In genomic region chr2:30351087-30351486, GRCh38 we compare ENCODE assay signal across 21 cellular contexts.
DNase-seq lines count a peak whose midpoint lies in the region; ATAC-seq, FAIRE-seq and TF ChIP-seq lines count a peak whose summit lies in the region.
"Had no signal": no experiment of that assay in that cellular context is flagged by ENCODE, and none has a peak within 500 bp of the region (broad histone marks: within the 10 kb centered on the region; RNA-seq: fewer than 3 reads in every experiment).

No MANE protein-coding gene starts in this region.

- no peaks in the 10 kb centered on the region for H3F3A ChIP-seq in SK-N-SH (replicated peaks; ENCODE audit: insufficient read depth)

- TF ChIP-seq EP300 in Ishikawa (IDR thresholded peaks at IDR 0.05; ENCODE audit: borderline replicate concordance) (no peak), SK-N-SH (IDR thresholded peaks at IDR 0.05; ENCODE audit: borderline replicate concordance in 1 of 2, low read depth in 1 of 2, low read length in 1 of 2) (no peak)

- H3K4me2 ChIP-seq in endothelial cell of umbilical vein (ENCODE audit: insufficient read depth, low read length) (no peak overlapping the region), SK-N-SH (no peak overlapping the region)
- H3K4me2 ChIP-seq: BLaER1 treated with 17β-estradiol and CSF1 and Interleukin-3, amounts not matched to agents 10 nM and 100 nM had no signal

- BruUV-seq in endothelial cell of umbilical vein (replicated peaks; lab: Mats Ljungman, UMichigan), result no TSS peak

- H3K79me2 ChIP-seq in endothelial cell of umbilical vein (ENCODE audit: control insufficient read depth, insufficient read depth, low read length) (no peaks in the 10 kb centered on the region), SK-N-SH (ENCODE audit: insufficient read depth) (no peaks in the 10 kb centered on the region)

- intact Hi-C loops in endothelial cell of umbilical vein (cut with micrococcal nuclease), result no loop called here
- intact Hi-C loops in right cardiac atrium (cut with DNase I), result loop anchor here in 2 of 4 donors (5.0 to 10.0 kb wide), 2 partner anchors 114 to 354 kb away; no protein-coding TSS in a partner anchor

- H3K36me3 ChIP-seq in endothelial cell of umbilical vein (ENCODE audit: control insufficient read depth in 2 of 2, extremely low read depth in 1 of 2, insufficient read depth in 2 of 2, low read length in 2 of 2), result no peaks in the 10 kb centered on the region
- no peaks in the 10 kb centered on the region for H3K36me3 ChIP-seq in SK-N-SH (replicated peaks in 1 of 2; ENCODE audit: control insufficient read depth in 1 of 2, insufficient read depth in 2 of 2, low read length in 1 of 2)
- H3K36me3 ChIP-seq: BLaER1 treated with 17β-estradiol and CSF1 and Interleukin-3, amounts not matched to agents 10 nM and 100 nM; HAP-1 had no signal

- no peak for TF ChIP-seq CTCF in endothelial cell of umbilical vein (IDR thresholded peaks at IDR 0.05; ENCODE audit: extremely low read depth in 1 of 2, insufficient read depth in 1 of 2, low read depth in 1 of 2, low read length in 2 of 2)
- TF ChIP-seq CTCF in nephron (IDR thresholded peaks at IDR 0.05; ENCODE audit: unreplicated experiment in 3 of 3), result no peak
- TF ChIP-seq CTCF in SK-N-SH (IDR thresholded peaks at IDR 0.05), result no peak
- no peak for TF ChIP-seq CTCF in D721Med (IDR thresholded peaks at IDR 0.05; ENCODE audit: insufficient read depth, missing control alignments)

- ATAC-seq in right cardiac atrium, result peak; percentile 72 to 74
- ATAC-seq: PC-3 had no signal

- no peaks in the 10 kb centered on the region for H3K36me3 Mint-ChIP-seq in nephron (ENCODE audit: low read depth)

- H3K4me1 ChIP-seq in endothelial cell of umbilical vein (ENCODE audit: control insufficient read depth, extremely low read depth, insufficient read depth, low read length), result peaks cover 5% of the 10 kb centered on the region
- H3K4me1 ChIP-seq in right cardiac atrium (ENCODE audit: control insufficient read depth, insufficient read depth, low read length), result peaks cover 19% of the 10 kb centered on the region
- H3K4me1 ChIP-seq in SK-N-SH (ENCODE audit: control insufficient read depth in 1 of 2, insufficient read depth in 2 of 2, low read depth in 1 of 2, low read length in 1 of 2), result no peaks in the 10 kb centered on the region
- H3K4me1 ChIP-seq: HAP-1 had no signal

- H3K9me3 Mint-ChIP-seq in nephron, result no peaks in the 10 kb centered on the region
- H3K9me3 Mint-ChIP-seq: CD8-positive, alpha-beta memory T cell had no signal

- H3K27me3 Mint-ChIP-seq in nephron (ENCODE audit: low read depth), result peaks cover 3% of the 10 kb centered on the region
- H3K27me3 Mint-ChIP-seq: CD8-positive, alpha-beta memory T cell had no signal

- dilution Hi-C loops in endothelial cell of umbilical vein (cut with MboI; ENCODE audit: extremely low pct_ligation_motif_present, low sequenced_read_pairs), result no loop called here

- H3K9me1 ChIP-seq in endothelial cell of umbilical vein (replicated peaks; ENCODE audit: control insufficient read depth, extremely low read depth, insufficient read depth, low read length), result no peaks in the 10 kb centered on the region

- H3K27me3 ChIP-seq in endothelial cell of umbilical vein (ENCODE audit: control insufficient read depth in 2 of 2, insufficient read depth in 2 of 2, low read length in 2 of 2) (no peaks in the 10 kb centered on the region), right cardiac atrium (ENCODE audit: control insufficient read depth, insufficient read depth) (no peaks in the 10 kb centered on the region), SK-N-SH (ENCODE audit: insufficient read depth) (no peaks in the 10 kb centered on the region)
- H3K27me3 ChIP-seq: BLaER1 treated with 17β-estradiol and CSF1 and Interleukin-3, amounts not matched to agents 10 nM and 100 nM had no signal

- TF ChIP-seq RAD21 in Ishikawa (IDR thresholded peaks at IDR 0.05; ENCODE audit: low read depth) (no peak), SK-N-SH (IDR thresholded peaks at IDR 0.05; ENCODE audit: low read length) (no peak)

- POLR2A ChIA-PET in endothelial cell of umbilical vein (lab: Charles Lee), result no interaction called here
- POLR2A ChIA-PET in SK-N-SH (lab: Yijun Ruan, JAX), result interaction anchor here (1.1 kb wide), 1 partner anchor 52 kb away, joined by 3 read pairs; no protein-coding TSS in a partner anchor

- H3K9me3 ChIP-seq in endothelial cell of umbilical vein (replicated peaks; ENCODE audit: control insufficient read depth, insufficient read depth, low read length) (no peaks in the 10 kb centered on the region), right cardiac atrium (ENCODE audit: control insufficient read depth, low read length) (no peaks in the 10 kb centered on the region), SK-N-SH (no peaks in the 10 kb centered on the region)
- H3K9me3 ChIP-seq: BLaER1 treated with 17β-estradiol and CSF1 and Interleukin-3, amounts not matched to agents 10 nM and 100 nM; HAP-1 had no signal

- 12% methylated on average over 9 of the region's 9 CpGs for WGBS in right cardiac atrium
- WGBS in SK-N-SH (ENCODE audit: low lambda C conversion rate), result 75% methylated on average over 9 of the region's 9 CpGs

- H3K4me3 ChIP-seq in endothelial cell of umbilical vein (replicated peaks in 1 of 3; ENCODE audit: insufficient read depth in 1 of 3, low read depth in 1 of 3, low read length in 3 of 3), result no peak overlapping the region
- H3K4me3 ChIP-seq in right cardiac atrium (ENCODE audit: low read length), result no peak overlapping the region
- H3K4me3 ChIP-seq in SK-N-SH (ENCODE audit: low read depth in 2 of 2, low read length in 1 of 2), result no peak overlapping the region
- H3K4me3 ChIP-seq: BLaER1 treated with 17β-estradiol and CSF1 and Interleukin-3, amounts not matched to agents 10 nM and 100 nM; HAP-1 had no signal

- H3K4me3 Mint-ChIP-seq in nephron, result no peak overlapping the region
- H3K4me3 Mint-ChIP-seq: CD8-positive, alpha-beta memory T cell had no signal

- no peak for DNase-seq in endothelial cell of umbilical vein (ENCODE audit: low read depth, low spot score)
- DNase-seq in right cardiac atrium, result peak; percentile 57 to 91 (median 90)
- DNase-seq in SK-N-SH, result no peak
- no peak for DNase-seq in stimulated activated naive CD4-positive, alpha-beta T cell (lab: John Stamatoyannopoulos, UW)
- no peak for DNase-seq in NCI-H1436 treated with DMSO at 0.1 percent for 48 hours (lab: John Stamatoyannopoulos, UW)
- no peak for DNase-seq in D721Med (ENCODE audit: insufficient read length, low spot score)
- DNase-seq: CD8-positive, alpha-beta memory T cell; DND-41; Karpas-422; MM.1S; NCI-H1105 treated with DMSO at 0.1 percent for 48 hours; NCI-H187; NCI-H446; PC-3 had no signal

- CTCF ChIA-PET in endothelial cell of umbilical vein (lab: Charles Lee) (no interaction called here), SK-N-SH (lab: Yijun Ruan, JAX) (interaction anchor here (1.0 to 1.4 kb wide), 4 partner anchors 15 to 361 kb away, joined by 3 to 5 read pairs (median 3); no protein-coding TSS in a partner anchor)

- no peak overlapping the region for H2AFZ ChIP-seq in endothelial cell of umbilical vein (ENCODE audit: low read depth, low read length)
- no peak overlapping the region for H2AFZ ChIP-seq in SK-N-SH (ENCODE audit: low read depth)

- H3K9me2 ChIP-seq in SK-N-SH, result no peaks in the 10 kb centered on the region

- no peak overlapping the region for H3K9ac ChIP-seq in endothelial cell of umbilical vein (replicated peaks; ENCODE audit: extremely low read depth, insufficient read depth, low read length)
- H3K9ac ChIP-seq in SK-N-SH, result no peak overlapping the region
- H3K9ac ChIP-seq: BLaER1 treated with 17β-estradiol and CSF1 and Interleukin-3, amounts not matched to agents 10 nM and 100 nM had no signal

- peak overlapping the region; percentile 31 to 71 (median 53) for H3K27ac Mint-ChIP-seq in nephron
- H3K27ac Mint-ChIP-seq: CD8-positive, alpha-beta memory T cell had no signal

- no peak for TF ChIP-seq POLR2A in endothelial cell of umbilical vein (IDR thresholded peaks at IDR 0.05; ENCODE audit: low read depth, low read length)

- peaks cover 17% of the 10 kb centered on the region for H3K4me1 Mint-ChIP-seq in nephron

- H4K20me1 ChIP-seq in endothelial cell of umbilical vein (replicated peaks; ENCODE audit: control insufficient read depth, extremely low read depth, insufficient read depth, low read length) (no peaks in the 10 kb centered on the region), SK-N-SH (ENCODE audit: insufficient read depth) (no peaks in the 10 kb centered on the region)
- H4K20me1 ChIP-seq: BLaER1 treated with 17β-estradiol and CSF1 and Interleukin-3, amounts not matched to agents 10 nM and 100 nM had no signal

- FAIRE-seq in endothelial cell of umbilical vein (lab: Jason Lieb, UNC), result peak; percentile 76
- no peak for FAIRE-seq in D721Med (lab: Jason Lieb, UNC)
- FAIRE-seq: A204.1, G401.6 had no signal

- H3K27ac ChIP-seq in endothelial cell of umbilical vein (ENCODE audit: insufficient read depth, low read depth, low read length) (no peak overlapping the region), right cardiac atrium (ENCODE audit: low read length) (peak overlapping the region; percentile 69), SK-N-SH (ENCODE audit: low read depth in 2 of 2, low read length in 1 of 2) (no peak overlapping the region)
- H3K27ac ChIP-seq: BLaER1 treated with 17β-estradiol and CSF1 and Interleukin-3, amounts not matched to agents 10 nM and 100 nM; RWPE1 had no signal

TF ChIP-seq in Ishikawa, 13 proteins besides CTCF, POLR2A, EP300 and RAD21:
- TF ChIP-seq NFIC (IDR thresholded peaks at IDR 0.05) (0 out of 2 replicates have a peak, but pooled peaks have one; percentile 26), TAF1 (IDR thresholded peaks at IDR 0.05; ENCODE audit: low read depth) (no peak), TCF12 (IDR thresholded peaks at IDR 0.05; ENCODE audit: low read depth) (no peak)
TF ChIP-seq in Ishikawa: peak in this region for 1.

TF ChIP-seq in endothelial cell of umbilical vein, 7 proteins besides CTCF, POLR2A, EP300 and RAD21 (continues in another document):
- TF ChIP-seq FOS (IDR thresholded peaks at IDR 0.05; ENCODE audit: borderline replicate concordance, insufficient read depth, low read length) (no peak), MYC (IDR thresholded peaks at IDR 0.05; ENCODE audit: low read depth, low read length) (no peak), POLR2AphosphoS5 (IDR thresholded peaks at IDR 0.05; ENCODE audit: insufficient read depth, low read depth, low read length) (no peak), GATA2 (IDR thresholded peaks at IDR 0.05; ENCODE audit: insufficient read depth, insufficient read length, low read depth, low read length) (no peak), EZH2 (IDR thresholded peaks at IDR 0.05; ENCODE audit: borderline replicate concordance, low read depth, low read length, severe bottlenecking) (no peak)

TF ChIP-seq in SK-N-SH, 30 proteins besides CTCF, POLR2A, EP300 and RAD21:
- TF ChIP-seq ELF1 (IDR thresholded peaks at IDR 0.05) (no peak), GATA2 (CRISPR knock-in tag; IDR thresholded peaks at IDR 0.05) (no peak), MEF2A (IDR thresholded peaks at IDR 0.05; ENCODE audit: borderline replicate concordance, low read depth) (no peak), RCOR1 (IDR thresholded peaks at IDR 0.05; ENCODE audit: low read length) (no peak), FOXJ3 (CRISPR knock-in tag; IDR thresholded peaks at IDR 0.05) (no peak), CHD2 (IDR thresholded peaks at IDR 0.05; ENCODE audit: low read length, partially characterized antibody) (no peak)

Comparison
In these comparisons a context has a peak if more than half of its experiments do, and no peak if none do; other contexts are left out.
1. DNase-seq: peak in right cardiac atrium (3 of 3); none in endothelial cell of umbilical vein (single experiment), SK-N-SH (single experiment), stimulated activated naive CD4-positive, alpha-beta T cell (0 of 6), NCI-H1436 treated with DMSO at 0.1 percent for 48 hours (single experiment) and D721Med (single experiment).